29 cellular contexts compared by ENCODE assay signal in genomic region chr16:79408355-79408754, GRCh38.
"Had no signal": no experiment of that assay in that cellular context is flagged by ENCODE, and none has a peak within 500 bp of the region (broad histone marks: within the 10 kb centered on the region; RNA-seq: fewer than 3 reads in every experiment).

No MANE protein-coding gene starts in this region.

- H3K27me3 ChIP-seq: colonic mucosa, esophagus squamous epithelium, foreskin keratinocyte, gastrocnemius medialis, heart left ventricle, hepatocyte had no signal

- DNase-seq: colonic mucosa; cortex of kidney; dermis blood vessel endothelial cell; dorsolateral prefrontal cortex; effector CD4-positive, alpha-beta T cell; effector CD8-positive, alpha-beta T cell; effector memory CD4-positive, alpha-beta T cell; effector memory CD8-positive, alpha-beta T cell; endodermal cell; erythroblast; esophagus squamous epithelium; foreskin fibroblast; foreskin keratinocyte; foreskin melanocyte; gastrocnemius medialis; glutamatergic neuron; head of caudate nucleus; heart left ventricle; heart right ventricle had no signal

- H3K36me3 ChIP-seq: colonic mucosa, esophagus muscularis mucosa, esophagus squamous epithelium, gastrocnemius medialis, gastroesophageal sphincter, heart left ventricle, heart right ventricle had no signal

- H3K9me3 ChIP-seq: colonic mucosa, gastrocnemius medialis had no signal

- FAIRE-seq: endometrium, endothelial cell of umbilical vein, frontal cortex had no signal

- H3K4me1 ChIP-seq: colonic mucosa, esophagus muscularis mucosa, foreskin keratinocyte, gastrocnemius medialis, gastroesophageal sphincter had no signal

- H3K4me3 Mint-ChIP-seq: dendritic cell treated with granulocyte-macrophage colony-stimulating factor and Interleukin-4, amounts not matched to agents 40 ng/mL and 50 ng/mL, for 4 days; effector memory CD8-positive, alpha-beta T cell; endodermal cell had no signal

- H3K27ac ChIP-seq: colonic mucosa, coronary artery, dorsolateral prefrontal cortex, epithelial cell of prostate, esophagus muscularis mucosa, esophagus squamous epithelium, foreskin keratinocyte, gastrocnemius medialis, gastroesophageal sphincter, heart left ventricle, heart right ventricle, hepatocyte had no signal

- H2AFZ ChIP-seq: hepatocyte had no signal

- H3K9me3 Mint-ChIP-seq: effector memory CD8-positive, alpha-beta T cell had no signal

- H3K4me2 ChIP-seq: hepatocyte had no signal

- H3K79me2 ChIP-seq: hepatocyte had no signal

- H3K4me3 ChIP-seq: colonic mucosa, coronary artery, dorsolateral prefrontal cortex, esophagus muscularis mucosa, esophagus squamous epithelium, gastrocnemius medialis, gastroesophageal sphincter, heart left ventricle, heart right ventricle, hepatocyte had no signal

- H3K27ac Mint-ChIP-seq: dendritic cell treated with granulocyte-macrophage colony-stimulating factor and Interleukin-4, amounts not matched to agents 40 ng/mL and 50 ng/mL, for 4 days; effector memory CD8-positive, alpha-beta T cell; endodermal cell had no signal

- ATAC-seq: effector memory CD8-positive, alpha-beta T cell; esophagus mucosa; foreskin keratinocyte; gastrocnemius medialis; gastroesophageal sphincter; heart left ventricle; heart right ventricle had no signal
